ENCODE assay signal across 15 cellular contexts in genomic region chr1:234775477-234776246, GRCh38.
DNase-seq lines count a peak whose midpoint lies in the region; ATAC-seq, FAIRE-seq and TF ChIP-seq lines count a peak whose summit lies in the region.
"Had no signal": no experiment of that assay in that cellular context is flagged by ENCODE, and none has a peak within 500 bp of the region (broad histone marks: within the 10 kb centered on the region; RNA-seq: fewer than 3 reads in every experiment).

No MANE protein-coding gene starts in this region.

- H3K4me3 ChIP-seq in vagina: no peak overlapping the region
- H3K4me3 ChIP-seq: cardiac muscle cell, HAP-1 had no signal

- H3K27me3 ChIP-seq in vagina: no peaks in the 10 kb centered on the region
- H3K27me3 ChIP-seq: cardiac muscle cell had no signal

- TF ChIP-seq POLR2A in vagina (IDR thresholded peaks at IDR 0.05) (no peak), GM12891 (IDR thresholded peaks at IDR 0.05; ENCODE audit: low read depth, low read length) (no peak)

- TF ChIP-seq CTCF in CD14-positive monocyte (IDR thresholded peaks at IDR 0.05) (no peak), vagina (IDR thresholded peaks at IDR 0.05) (no peak)

- intact Hi-C loops in CD14-positive monocyte (cut with micrococcal nuclease): loop anchor here in 1 of 2 donors (2.0 to 5.0 kb wide), 4 partner anchors 45 to 202 kb away; no protein-coding TSS in a partner anchor
- intact Hi-C loops in vagina (cut with DNase I): no loop called here

- H3K36me3 ChIP-seq in vagina: no peaks in the 10 kb centered on the region
- H3K36me3 ChIP-seq: cardiac muscle cell, HAP-1 had no signal

- no peaks in the 10 kb centered on the region for H3K9me3 ChIP-seq in vagina
- H3K9me3 ChIP-seq: HAP-1, SK-N-SH had no signal

- no peak overlapping the region for H3K27ac Mint-ChIP-seq in CD14-positive monocyte
- peak overlapping the region in 4 of 6 donors; percentile 25 to 73 (median 48) for H3K27ac Mint-ChIP-seq in immature natural killer cell

- no peaks in the 10 kb centered on the region for H3K27me3 Mint-ChIP-seq in CD14-positive monocyte (ENCODE audit: low read depth in 3 of 3)
- peaks cover 7 to 9% (median 7%) of the 10 kb centered on the region in 3 donors for H3K27me3 Mint-ChIP-seq in immature natural killer cell (ENCODE audit: low read depth in 3 of 3)

- peaks cover 2 to 3% of the 10 kb centered on the region in 2 donors for H3K36me3 Mint-ChIP-seq in CD14-positive monocyte
- H3K36me3 Mint-ChIP-seq in immature natural killer cell: no peaks in the 10 kb centered on the region

- H3K4me1 Mint-ChIP-seq in CD14-positive monocyte (peaks cover 22% of the 10 kb centered on the region), immature natural killer cell (peaks cover 24 to 25% of the 10 kb centered on the region in 2 donors)

- no peak for DNase-seq in activated CD4-positive, CD25-positive, alpha-beta regulatory T cell treated with anti-CD3 and anti-CD28 coated beads, Interleukin-2, amount 50 U/mL, for 72 hours
- DNase-seq in CD14-positive monocyte (ENCODE audit: low spot score): peak; percentile 85
- peak; percentile 57 for DNase-seq in RKO (ENCODE audit: low spot score)
- no peak for DNase-seq in immature natural killer cell
- DNase-seq in T-helper 9 cell: no peak
- no peak for DNase-seq in vagina (ENCODE audit: extremely low spot score in 2 of 2)
- no peak for DNase-seq in GM12891 (ENCODE audit: insufficient read length, low spot score)
- DNase-seq: activated gamma-delta T cell, retina, SK-N-SH had no signal

- ATAC-seq in activated CD4-positive, CD25-positive, alpha-beta regulatory T cell treated with anti-CD3 and anti-CD28 coated beads, Interleukin-2, amount 50 U/mL, for 24 hours: peak; percentile 65 to 75

- FAIRE-seq in GM12891 (lab: Jason Lieb, UNC): no peak
- FAIRE-seq: keratinocyte had no signal

- H3K9me3 Mint-ChIP-seq in CD14-positive monocyte (no peaks in the 10 kb centered on the region), immature natural killer cell (no peaks in the 10 kb centered on the region)

- peaks cover 9% of the 10 kb centered on the region for H3K4me1 ChIP-seq in vagina

- H3K4me3 Mint-ChIP-seq in CD14-positive monocyte (peak overlapping the region; percentile 43 to 45), immature natural killer cell (peak overlapping the region; percentile 2 to 51 (median 38))

- no peak overlapping the region for H3K27ac ChIP-seq in vagina
- H3K27ac ChIP-seq: 22Rv1, cardiac muscle cell had no signal

TF ChIP-seq in GM12891, 5 proteins besides CTCF, POLR2A, EP300 and RAD21:
- no peak for TF ChIP-seq TAF1 (IDR thresholded peaks at IDR 0.05; ENCODE audit: low read depth, low read length)
- no peak for TF ChIP-seq SPI1 (IDR thresholded peaks at IDR 0.05; ENCODE audit: low read depth, low read length)
- no peak for TF ChIP-seq PAX5 (IDR thresholded peaks at IDR 0.05; ENCODE audit: insufficient read depth, low read length, severe bottlenecking)
- no peak for TF ChIP-seq POLR2AphosphoS5 (IDR thresholded peaks at IDR 0.05; ENCODE audit: low read depth, low read length)
- TF ChIP-seq POU2F2 (IDR thresholded peaks at IDR 0.05; ENCODE audit: low read depth, low read length): no peak

Comparison
In these comparisons a context has a peak if more than half of its experiments do, and no peak if none do; other contexts are left out.
1. DNase-seq: peak in CD14-positive monocyte (single experiment) and RKO (single experiment); none in activated CD4-positive, CD25-positive, alpha-beta regulatory T cell treated with anti-CD3 and anti-CD28 coated beads, Interleukin-2, amount 50 U/mL, for 72 hours (single experiment), immature natural killer cell (0 of 3), T-helper 9 cell (single experiment), vagina (0 of 2) and GM12891 (single experiment).
2. H3K27ac Mint-ChIP-seq: peak in immature natural killer cell (4 of 6); none in CD14-positive monocyte (0 of 7).